In the genomic region with DNA sequence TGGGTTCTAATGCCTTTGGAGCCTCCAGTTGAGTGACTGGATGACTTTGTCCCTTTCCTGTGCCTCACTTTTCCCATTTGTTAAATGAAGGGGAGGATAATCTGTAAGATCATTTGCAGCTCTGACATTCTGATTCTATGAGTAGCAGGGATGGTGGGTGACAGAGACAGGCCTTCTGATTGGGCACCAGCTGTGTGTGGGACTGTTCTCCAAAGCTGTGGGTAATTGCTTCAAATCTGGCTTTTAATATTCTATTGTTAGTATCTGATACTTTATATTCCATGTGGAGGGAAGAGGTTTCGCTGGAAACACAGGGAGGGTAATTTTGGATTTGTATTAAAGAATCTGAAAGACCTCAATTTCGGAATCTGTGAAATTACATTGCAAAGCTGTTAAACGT, we compare ENCODE assay signal across 23 cellular contexts.
"Had no signal": no experiment of that assay in that cellular context is flagged by ENCODE, and none has a peak within 500 bp of the region (broad histone marks: within the 10 kb centered on the region; RNA-seq: fewer than 3 reads in every experiment).

No MANE protein-coding gene starts in this region.

- H3K27ac ChIP-seq: colonic mucosa, coronary artery, dorsolateral prefrontal cortex, epithelial cell of prostate, esophagus muscularis mucosa, esophagus squamous epithelium, foreskin keratinocyte, gastrocnemius medialis, gastroesophageal sphincter, heart left ventricle, heart right ventricle had no signal

- DNase-seq: colonic mucosa; cortex of kidney; dermis blood vessel endothelial cell; dorsolateral prefrontal cortex; effector CD4-positive, alpha-beta T cell; effector CD8-positive, alpha-beta T cell; effector memory CD4-positive, alpha-beta T cell; effector memory CD8-positive, alpha-beta T cell; endodermal cell; erythroblast; esophagus squamous epithelium; foreskin fibroblast; foreskin keratinocyte; foreskin melanocyte; gastrocnemius medialis; glutamatergic neuron; heart left ventricle; heart right ventricle had no signal

- ATAC-seq: effector memory CD8-positive, alpha-beta T cell; esophagus mucosa; foreskin keratinocyte; gastrocnemius medialis; gastroesophageal sphincter; heart left ventricle; heart right ventricle had no signal
